17 cellular contexts compared by ENCODE assay signal in the genomic region with DNA sequence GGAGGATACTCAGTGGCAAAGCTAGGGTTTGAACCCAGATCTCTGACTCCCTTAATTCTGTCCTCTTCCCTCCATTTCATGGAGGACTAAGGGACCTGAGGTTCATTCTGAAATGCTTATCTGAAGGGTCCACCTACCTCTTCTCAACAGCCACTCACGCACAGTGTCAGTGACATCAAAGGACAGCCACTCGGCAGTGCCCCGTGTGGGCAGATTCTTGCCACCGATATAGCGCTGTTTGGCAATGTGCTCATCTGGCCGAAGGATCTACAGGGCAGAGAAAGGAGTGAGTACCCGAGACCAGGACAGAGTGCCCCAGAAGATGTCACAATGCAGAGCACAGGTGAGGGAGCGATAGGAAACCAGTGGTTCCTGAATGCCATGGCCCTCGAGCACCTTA. TPM values are rescaled to one million over a fixed set of nuclear protein-coding genes. Genes with fewer than 3 reads are reported as not detected.
DNase-seq lines count a peak whose midpoint lies in the region; ATAC-seq, FAIRE-seq and TF ChIP-seq lines count a peak whose summit lies in the region.
"Had no signal": no experiment of that assay in that cellular context is flagged by ENCODE, and none has a peak within 500 bp of the region (broad histone marks: within the 10 kb centered on the region; RNA-seq: fewer than 3 reads in every experiment).

No MANE protein-coding gene starts in this region.

- H3K27me3 Mint-ChIP-seq in GM23338 (ENCODE audit: insufficient read depth, low read depth, poor library complexity): peaks cover 3% of the 10 kb centered on the region
- H3K27me3 Mint-ChIP-seq in chondrocyte (ENCODE audit: low read depth): no peaks in the 10 kb centered on the region
- no peaks in the 10 kb centered on the region for H3K27me3 Mint-ChIP-seq in osteocyte (ENCODE audit: unreplicated experiment)
- H3K27me3 Mint-ChIP-seq: CD4-positive, CD25-positive, alpha-beta regulatory T cell had no signal

- H2BK5ac ChIP-seq in H1 (ENCODE audit: low read depth, low read length): no peak overlapping the region
- no peak overlapping the region for H2BK5ac ChIP-seq in mesendoderm (ENCODE audit: low read length)

- POLR2A ChIA-PET in H1 (lab: Charles Lee; ENCODE audit: partially characterized antibody): no interaction called here

- H4K20me1 ChIP-seq in GM23338 (replicated peaks; ENCODE audit: insufficient read depth): no peaks in the 10 kb centered on the region
- no peaks in the 10 kb centered on the region for H4K20me1 ChIP-seq in Loucy (ENCODE audit: insufficient read depth, low read length, poor library complexity, severe bottlenecking)
- no peaks in the 10 kb centered on the region for H4K20me1 ChIP-seq in H1 (replicated peaks in 1 of 2; ENCODE audit: control insufficient read depth in 1 of 2, insufficient read depth in 2 of 2, low read length in 2 of 2)
- H4K20me1 ChIP-seq: BLaER1 treated with 17β-estradiol and CSF1 and Interleukin-3, amounts not matched to agents 10 nM and 100 nM had no signal

- H2BK20ac ChIP-seq in H1 (ENCODE audit: low read length): no peak overlapping the region

- intact Hi-C loops in head of caudate nucleus (cut with DNase I): no loop called here

- WGBS in H1 (ENCODE audit: extremely low coverage in 1 of 2, insufficient coverage in 1 of 2, insufficient read length in 1 of 2, insufficient replicate concordance in 2 of 2, low coverage in 1 of 2, low lambda C conversion rate in 2 of 2, missing lambda C conversion rate in 1 of 2), 2 experiments: 94% methylated on average over 9 of the region's 9 CpGs; no CpG with 5 or more reads in 1 of the 2 experiments
- no CpG with 5 or more reads among the region's 9 CpGs for WGBS in mesendoderm (ENCODE audit: extremely low coverage, insufficient coverage, low lambda C conversion rate)

- H3K27me3 ChIP-seq in GM23338 (ENCODE audit: insufficient read depth): no peaks in the 10 kb centered on the region
- no peaks in the 10 kb centered on the region for H3K27me3 ChIP-seq in Loucy (ENCODE audit: insufficient read depth, low read length, poor library complexity, severe bottlenecking)
- no peaks in the 10 kb centered on the region for H3K27me3 ChIP-seq in H1 (replicated peaks in 1 of 4; ENCODE audit: control insufficient read depth in 3 of 4, extremely low read depth in 1 of 4, insufficient read depth in 3 of 4, low read length in 3 of 4)
- no peaks in the 10 kb centered on the region for H3K27me3 ChIP-seq in mesendoderm (ENCODE audit: insufficient read depth, low read length, poor library complexity)
- H3K27me3 ChIP-seq: BLaER1 treated with 17β-estradiol and CSF1 and Interleukin-3, amounts not matched to agents 10 nM and 100 nM had no signal

- H3K9me2 ChIP-seq in GM23338 (ENCODE audit: insufficient read depth) (no peaks in the 10 kb centered on the region), Loucy (replicated peaks; ENCODE audit: low read depth, low read length) (no peaks in the 10 kb centered on the region)

- no peaks in the 10 kb centered on the region for H3K36me3 ChIP-seq in GM23338 (ENCODE audit: insufficient read depth)
- H3K36me3 ChIP-seq in Loucy (ENCODE audit: insufficient read depth, low read length): no peaks in the 10 kb centered on the region
- H3K36me3 ChIP-seq in H1 (ENCODE audit: control insufficient read depth in 2 of 4, insufficient read depth in 4 of 4, low read length in 3 of 4): no peaks in the 10 kb centered on the region
- no peaks in the 10 kb centered on the region for H3K36me3 ChIP-seq in mesendoderm (ENCODE audit: control insufficient read depth, insufficient read depth, low read length)
- H3K36me3 ChIP-seq: BLaER1 treated with 17β-estradiol and CSF1 and Interleukin-3, amounts not matched to agents 10 nM and 100 nM had no signal

- H3K14ac ChIP-seq in H1 (ENCODE audit: insufficient read length): no peak overlapping the region

- H3K79me2 ChIP-seq in GM23338 (replicated peaks; ENCODE audit: insufficient read depth): no peaks in the 10 kb centered on the region
- H3K79me2 ChIP-seq in Loucy (ENCODE audit: insufficient read depth, low read length): no peaks in the 10 kb centered on the region
- H3K79me2 ChIP-seq in H1 (ENCODE audit: control insufficient read depth in 1 of 2, insufficient read depth in 2 of 2, low read length in 2 of 2): no peaks in the 10 kb centered on the region
- H3K79me2 ChIP-seq in mesendoderm (ENCODE audit: control insufficient read depth, insufficient read depth, low read length): no peaks in the 10 kb centered on the region

- no peak overlapping the region for H4K91ac ChIP-seq in H1 (replicated peaks; ENCODE audit: insufficient read length, low read length)

- CTCF ChIA-PET in H1 (lab: Charles Lee; ENCODE audit: partially characterized antibody): interaction anchor here (0.5 to 20.1 kb wide), 8 partner anchors 9 to 489 kb away, joined by 3 to 261 read pairs (median 3); a partner anchor contains a TSS

- no peak overlapping the region for H3K18ac ChIP-seq in H1 (ENCODE audit: extremely low read depth, low read length)
- no peak overlapping the region for H3K18ac ChIP-seq in mesendoderm (ENCODE audit: low read length)

- TF ChIP-seq RAD21 in H1 (IDR thresholded peaks at IDR 0.05 in 1 of 2, conservative IDR thresholded peaks at IDR 0.05 in 1 of 2; ENCODE audit: low read depth in 2 of 2, low read length in 2 of 2): no peak; a peak in 1 of 4 replicates

- H3F3A ChIP-seq in GM23338 (replicated peaks; ENCODE audit: low read depth) (no peaks in the 10 kb centered on the region), Loucy (ENCODE audit: low read depth) (no peaks in the 10 kb centered on the region)

- DNase-seq in GM23338 (ENCODE audit: low spot score) (peak; percentile 24), H1 (ENCODE audit: low read depth in 1 of 2, low spot score in 2 of 2) (no peak), mesendoderm (peak; percentile 29), chondrocyte (ENCODE audit: low spot score) (no peak), kidney tubule cell (ENCODE audit: low spot score) (no peak), osteocyte (ENCODE audit: extremely low spot score, unreplicated experiment) (no peak), head of caudate nucleus (no peak)
- DNase-seq: 8988T; CD4-positive, CD25-positive, alpha-beta regulatory T cell; EL; GOT3; HCEC 1CT; IMR-90 had no signal

- no peaks in the 10 kb centered on the region for H3K23me2 ChIP-seq in H1 (ENCODE audit: low read depth, low read length)

- no peak overlapping the region for H2AFZ ChIP-seq in GM23338
- no peak overlapping the region for H2AFZ ChIP-seq in Loucy (ENCODE audit: low read length)
- H2AFZ ChIP-seq in H1 (ENCODE audit: low read length): no peak overlapping the region

- H3K4ac ChIP-seq in H1 (replicated peaks; ENCODE audit: insufficient read length, low read depth, low read length) (no peak overlapping the region), mesendoderm (ENCODE audit: low read depth, low read length) (no peak overlapping the region)

- H3K23ac ChIP-seq in H1 (ENCODE audit: insufficient read length): no peak overlapping the region
- no peak overlapping the region for H3K23ac ChIP-seq in mesendoderm (ENCODE audit: low read length)

- H3K4me3 Mint-ChIP-seq in GM23338 (no peak overlapping the region), chondrocyte (ENCODE audit: unreplicated experiment) (no peak overlapping the region), osteocyte (ENCODE audit: unreplicated experiment) (no peak overlapping the region)
- H3K4me3 Mint-ChIP-seq: CD4-positive, CD25-positive, alpha-beta regulatory T cell had no signal

- H3K4me3 ChIP-seq in GM23338 (no peak overlapping the region), Loucy (ENCODE audit: low read length, poor library complexity, severe bottlenecking) (no peak overlapping the region), H1 (ENCODE audit: extremely low read depth in 1 of 4, insufficient read depth in 2 of 4, low read depth in 3 of 4, low read length in 4 of 4) (no peak overlapping the region), mesendoderm (ENCODE audit: low read length) (no peak overlapping the region)
- H3K4me3 ChIP-seq: BLaER1 treated with 17β-estradiol and CSF1 and Interleukin-3, amounts not matched to agents 10 nM and 100 nM had no signal

- H3K9me3 Mint-ChIP-seq in GM23338 (no peaks in the 10 kb centered on the region), chondrocyte (ENCODE audit: low read depth) (no peaks in the 10 kb centered on the region), osteocyte (ENCODE audit: unreplicated experiment) (no peaks in the 10 kb centered on the region)
- H3K9me3 Mint-ChIP-seq: CD4-positive, CD25-positive, alpha-beta regulatory T cell had no signal

- H3K4me1 Mint-ChIP-seq in GM23338 (peaks cover 17% of the 10 kb centered on the region), chondrocyte (ENCODE audit: low read depth) (peaks cover 60% of the 10 kb centered on the region), osteocyte (ENCODE audit: unreplicated experiment) (peaks cover 49% of the 10 kb centered on the region)
- H3K4me1 Mint-ChIP-seq: CD4-positive, CD25-positive, alpha-beta regulatory T cell had no signal

- H3K36me3 Mint-ChIP-seq in GM23338 (ENCODE audit: low read depth) (no peaks in the 10 kb centered on the region), chondrocyte (ENCODE audit: low read depth) (peaks cover 39% of the 10 kb centered on the region), osteocyte (ENCODE audit: unreplicated experiment) (peaks cover 60% of the 10 kb centered on the region)

- H3K56ac ChIP-seq in H1 (replicated peaks; ENCODE audit: insufficient read length, low read depth, low read length): no peak overlapping the region
- H3K56ac ChIP-seq in mesendoderm (ENCODE audit: low read length): no peak overlapping the region

- no peak for TF ChIP-seq POLR2A in H1 (IDR thresholded peaks at IDR 0.05; ENCODE audit: control extremely low read depth in 1 of 2, low read depth in 2 of 2, low read length in 2 of 2)

- H4K8ac ChIP-seq in H1 (ENCODE audit: extremely low read depth, insufficient read depth, low read length): no peak overlapping the region
- no peak overlapping the region for H4K8ac ChIP-seq in mesendoderm (ENCODE audit: low read depth, low read length)

- H4K5ac ChIP-seq in H1 (ENCODE audit: insufficient read length, low read depth, low read length) (no peak overlapping the region), mesendoderm (ENCODE audit: low read length) (no peak overlapping the region)

- peaks cover 11% of the 10 kb centered on the region for H3K4me1 ChIP-seq in GM23338 (ENCODE audit: insufficient read depth)
- H3K4me1 ChIP-seq in Loucy (ENCODE audit: insufficient read depth, low read length, poor library complexity, severe bottlenecking): no peaks in the 10 kb centered on the region
- peaks cover 0 to 3% (median under 1%) of the 10 kb centered on the region in 4 experiments; a peak in 2 of 7 replicates for H3K4me1 ChIP-seq in H1 (replicated peaks in 1 of 4; ENCODE audit: control insufficient read depth in 3 of 4, insufficient read depth in 4 of 4, low read length in 3 of 4)
- H3K4me1 ChIP-seq in mesendoderm (ENCODE audit: control insufficient read depth, low read depth, low read length): peaks cover 14% of the 10 kb centered on the region

- H2AK5ac ChIP-seq in H1 (ENCODE audit: low read depth, low read length) (no peak overlapping the region), mesendoderm (ENCODE audit: low read length) (peak overlapping the region; percentile 11)

- H2BK15ac ChIP-seq in H1 (ENCODE audit: low read length) (no peak overlapping the region), mesendoderm (replicated peaks; ENCODE audit: low read depth) (no peak overlapping the region)

- H2BK120ac ChIP-seq in H1 (replicated peaks; ENCODE audit: low read depth, low read length) (no peak overlapping the region), mesendoderm (ENCODE audit: low read depth, low read length) (no peak overlapping the region)

- no peak overlapping the region for H2BK12ac ChIP-seq in H1 (ENCODE audit: low read depth, low read length)

- no peak overlapping the region for H3K4me2 ChIP-seq in GM23338
- no peak overlapping the region for H3K4me2 ChIP-seq in Loucy (ENCODE audit: low read depth, low read length, poor library complexity, severe bottlenecking)
- H3K4me2 ChIP-seq in H1 (ENCODE audit: insufficient read depth in 1 of 2, low read depth in 2 of 2, low read length in 2 of 2): no peak overlapping the region
- H3K4me2 ChIP-seq in mesendoderm (ENCODE audit: low read length): no peak overlapping the region
- H3K4me2 ChIP-seq: BLaER1 treated with 17β-estradiol and CSF1 and Interleukin-3, amounts not matched to agents 10 nM and 100 nM had no signal

- no peaks in the 10 kb centered on the region for H3K79me1 ChIP-seq in H1 (ENCODE audit: low read depth, low read length)
- H3K79me1 ChIP-seq in mesendoderm (ENCODE audit: low read length): no peaks in the 10 kb centered on the region

- no peak for FAIRE-seq in H1 (lab: Jason Lieb, UNC)
- FAIRE-seq: G401.6, GM12891 had no signal

- H3K27ac Mint-ChIP-seq in GM23338 (no peak overlapping the region), chondrocyte (ENCODE audit: unreplicated experiment) (no peak overlapping the region), osteocyte (ENCODE audit: unreplicated experiment) (no peak overlapping the region)
- H3K27ac Mint-ChIP-seq: CD4-positive, CD25-positive, alpha-beta regulatory T cell had no signal

- H3K9me3 ChIP-seq in Loucy (ENCODE audit: insufficient read depth, low read depth, low read length) (no peaks in the 10 kb centered on the region), H1 (ENCODE audit: insufficient read depth in 2 of 2, low read depth in 1 of 2, low read length in 1 of 2) (no peaks in the 10 kb centered on the region)
- H3K9me3 ChIP-seq: BLaER1 treated with 17β-estradiol and CSF1 and Interleukin-3, amounts not matched to agents 10 nM and 100 nM had no signal

- TF ChIP-seq EP300 in H1 (IDR thresholded peaks at IDR 0.05; ENCODE audit: borderline replicate concordance in 1 of 2, low read depth in 2 of 2, low read length in 2 of 2): no peak

- H3K9ac ChIP-seq in Loucy (ENCODE audit: low read depth, low read length, poor library complexity, severe bottlenecking): no peak overlapping the region
- H3K9ac ChIP-seq in H1 (replicated peaks in 1 of 4; ENCODE audit: extremely low read depth in 1 of 4, low read depth in 3 of 4, low read length in 3 of 4): no peak overlapping the region
- no peak overlapping the region for H3K9ac ChIP-seq in mesendoderm (ENCODE audit: low read length)
- H3K9ac ChIP-seq: BLaER1 treated with 17β-estradiol and CSF1 and Interleukin-3, amounts not matched to agents 10 nM and 100 nM had no signal

- peak; percentile 78 for ATAC-seq in GM23338

- peak in 1 of 2 experiments; percentile 26; a peak in 2 of 4 replicates for TF ChIP-seq CTCF in GM23338 (conservative IDR thresholded peaks at IDR 0.05; ENCODE audit: low read depth in 2 of 2)
- peak; percentile 35 for TF ChIP-seq CTCF in Loucy (conservative IDR thresholded peaks at IDR 0.05; ENCODE audit: low read length)
- TF ChIP-seq CTCF in H1 (IDR thresholded peaks at IDR 0.05; ENCODE audit: control extremely low read depth in 1 of 3, insufficient read depth in 1 of 3, low read depth in 1 of 3, low read length in 3 of 3): peak; percentile 14 to 46 (median 42); a peak in 2 of 4 replicates
- TF ChIP-seq CTCF in chondrocyte (IDR thresholded peaks at IDR 0.05): no peak
- no peak for TF ChIP-seq CTCF in osteocyte (IDR thresholded peaks at IDR 0.05)

- H3K27ac ChIP-seq in GM23338 (ENCODE audit: low read depth) (no peak overlapping the region), H1 (ENCODE audit: low read depth, low read length) (no peak overlapping the region), mesendoderm (ENCODE audit: low read depth, low read length) (no peak overlapping the region)
- H3K27ac ChIP-seq: BLaER1 treated with 17β-estradiol and CSF1 and Interleukin-3, amounts not matched to agents 10 nM and 100 nM had no signal

RNA-seq across cellular contexts. Expression of a gene that starts 10.8 kb away (rescaled TPM):
- total RNA-seq in GM23338 (2014; rRNA removed; shearing (Covaris generic)): 0.17 and 0.35 TPM in 2 replicates
- polyA plus RNA-seq in GM23338 (2016; fragmentation: Nextera tagmentation; extraction: Ambion mirVana): 0.50 and 0.87 TPM in 2 replicates
- total RNA-seq in H1 (2021; fragmentation: NEBNext Ultra II Directional; extraction: Animal tissue kit (Norgen Biotek cat#: 25700)): 0.65 and 2.1 TPM in 2 replicates
- polyA plus RNA-seq in H1 (2011; rRNA removed): 0.86 and 1.5 TPM in 2 replicates
- 0.67 TPM for polyA plus RNA-seq in H1 (2011; cell fraction: cytosol; rRNA removed)
- 1.9 TPM for polyA plus RNA-seq in H1 (2011; cell fraction: nucleus; rRNA removed)
- 0.93 to 1.5 TPM (median 1.2 TPM) in 4 replicates for polyA plus RNA-seq in H1 (2012, experiment 1 of 2)
- 0.16 TPM for polyA plus RNA-seq in H1 (2012, experiment 2 of 2)
- 0.87 TPM for polyA plus RNA-seq in H1 (2013, experiment 1 of 2)
- 0.77 TPM for polyA plus RNA-seq in H1 (2013, experiment 2 of 2)
- 0.98 and 3.1 TPM in 2 replicates for polyA minus RNA-seq in H1 (2011; rRNA and poly(A)+ RNA removed)
- not detected for polyA minus RNA-seq in H1 (2011; cell fraction: cytosol; rRNA and poly(A)+ RNA removed)
- polyA minus RNA-seq in H1 (2011; cell fraction: nucleus; rRNA and poly(A)+ RNA removed): 2.3 TPM
- 1.5 TPM for polyA plus RNA-seq in mesendoderm (2013, experiment 1 of 2)
- polyA plus RNA-seq in mesendoderm (2013, experiment 2 of 2): 0.52 TPM
- 200 to 223 TPM (median 222 TPM) in 3 replicates for total RNA-seq in chondrocyte
- 176 and 190 TPM in 2 replicates for total RNA-seq in osteocyte

RNA-seq across cellular contexts. Expression of a gene that starts 14.6 kb away (rescaled TPM):
- 17.5 and 21.5 TPM in 2 replicates for total RNA-seq in GM23338 (2014; rRNA removed; shearing (Covaris generic))
- polyA plus RNA-seq in GM23338 (2016; fragmentation: Nextera tagmentation; extraction: Ambion mirVana) (43.1 and 49.9 TPM in 2 replicates), H1 (2011; rRNA removed) (20.8 and 21.7 TPM in 2 replicates)
- 17.0 and 17.4 TPM in 2 replicates for total RNA-seq in H1 (2021; fragmentation: NEBNext Ultra II Directional; extraction: Animal tissue kit (Norgen Biotek cat#: 25700))
- 27.6 TPM for polyA plus RNA-seq in H1 (2011; cell fraction: cytosol; rRNA removed)
- 32.3 TPM for polyA plus RNA-seq in H1 (2011; cell fraction: nucleus; rRNA removed)
- polyA plus RNA-seq in H1 (2012, experiment 1 of 2): 16.6 to 26.5 TPM (median 22.4 TPM) in 4 replicates
- polyA plus RNA-seq in H1 (2012, experiment 2 of 2): 17.9 TPM
- polyA plus RNA-seq in H1 (2013, experiment 1 of 2): 14.0 TPM
- 13.7 TPM for polyA plus RNA-seq in H1 (2013, experiment 2 of 2)
- 9.7 and 12.5 TPM in 2 replicates for polyA minus RNA-seq in H1 (2011; rRNA and poly(A)+ RNA removed)
- 11.5 TPM for polyA minus RNA-seq in H1 (2011; cell fraction: cytosol; rRNA and poly(A)+ RNA removed)
- polyA minus RNA-seq in H1 (2011; cell fraction: nucleus; rRNA and poly(A)+ RNA removed): 27.3 TPM
- 10.3 TPM for polyA plus RNA-seq in mesendoderm (2013, experiment 1 of 2)
- polyA plus RNA-seq in mesendoderm (2013, experiment 2 of 2): 10.4 TPM
- total RNA-seq in chondrocyte (25.0 to 28.6 TPM (median 28.2 TPM) in 3 replicates), osteocyte (29.0 and 33.0 TPM in 2 replicates)

Comparison
In these comparisons a context has a peak if more than half of its experiments do, and no peak if none do; other contexts are left out.
1. DNase-seq: peak in GM23338 (single experiment) and mesendoderm (single experiment); none in H1 (0 of 2), chondrocyte (single experiment), kidney tubule cell (single experiment), osteocyte (single experiment) and head of caudate nucleus (0 of 42).
2. CTCF ChIP-seq: peak in Loucy (single experiment) and H1 (3 of 3); none in chondrocyte (single experiment) and osteocyte (single experiment).
3. RNA of a gene that starts 10.8 kb away (total RNA-seq): 200 to 223 TPM in chondrocyte and 176 to 190 TPM in osteocyte; 0.65 to 2.1 TPM in H1 and 0.17 to 0.35 TPM in GM23338; every median in the first group is over 10 times any median in the second.